Comparison of ENCODE assay signal across 9 cellular contexts in genomic region chr5:135977375-135977928, GRCh38. TPM values are rescaled to one million over a fixed set of nuclear protein-coding genes. Genes with fewer than 3 reads are reported as not detected.
DNase-seq lines count a peak whose midpoint lies in the region; ATAC-seq, FAIRE-seq and TF ChIP-seq lines count a peak whose summit lies in the region.
"Had no signal": no experiment of that assay in that cellular context is flagged by ENCODE, and none has a peak within 500 bp of the region (broad histone marks: within the 10 kb centered on the region; RNA-seq: fewer than 3 reads in every experiment).

No MANE protein-coding gene starts in this region.

- DNase-seq in GM12891 (ENCODE audit: insufficient read length, low spot score): peak; percentile 22
- peak; percentile 39 for DNase-seq in T-helper 9 cell
- peak; percentile 20 for DNase-seq in effector CD4-positive, alpha-beta T cell
- peak; percentile 71 for DNase-seq in mucosa of gallbladder (ENCODE audit: low spot score)
- no peak for DNase-seq in type B pancreatic cell (ENCODE audit: extremely low spot score, unreplicated experiment)
- no peak for DNase-seq in DMS 273 (lab: John Stamatoyannopoulos, UW; ENCODE audit: unreplicated experiment)
- no peak for DNase-seq in HuH-7.5 (ENCODE audit: low spot score)

- peak; percentile 80 for TF ChIP-seq CTCF in type B pancreatic cell (conservative IDR thresholded peaks at IDR 0.05)

- H3K4me1 Mint-ChIP-seq in type B pancreatic cell (ENCODE audit: unreplicated experiment): peaks cover 15% of the 10 kb centered on the region

- no peaks in the 10 kb centered on the region for H3K9me3 Mint-ChIP-seq in type B pancreatic cell

- peak; percentile 61 for ATAC-seq in HG03064 (IDR thresholded peaks at IDR 0.05; ENCODE audit: low read depth, unreplicated experiment)

- H3K4me3 Mint-ChIP-seq in type B pancreatic cell: no peak overlapping the region

- H3K36me3 Mint-ChIP-seq in type B pancreatic cell: no peaks in the 10 kb centered on the region

- no peak overlapping the region for H3K27ac Mint-ChIP-seq in type B pancreatic cell

- no peak for TF ChIP-seq POLR2A in GM12891 (IDR thresholded peaks at IDR 0.05; ENCODE audit: low read depth, low read length)

- FAIRE-seq in GM12891 (lab: Jason Lieb, UNC): peak; percentile 78

- peaks cover 53% of the 10 kb centered on the region for H3K27me3 Mint-ChIP-seq in type B pancreatic cell

TF ChIP-seq in GM12891, 5 proteins besides CTCF, POLR2A, EP300 and RAD21:
- TF ChIP-seq POLR2AphosphoS5 (IDR thresholded peaks at IDR 0.05; ENCODE audit: low read depth, low read length) (no peak), SPI1 (IDR thresholded peaks at IDR 0.05; ENCODE audit: low read depth, low read length) (no peak), POU2F2 (IDR thresholded peaks at IDR 0.05; ENCODE audit: low read depth, low read length) (no peak), TAF1 (IDR thresholded peaks at IDR 0.05; ENCODE audit: low read depth, low read length) (no peak), PAX5 (IDR thresholded peaks at IDR 0.05; ENCODE audit: insufficient read depth, low read length, severe bottlenecking) (no peak)

RNA-seq across cellular contexts. Expression of gene LECT2, which starts 22.7 kb away (rescaled TPM):
- not detected for polyA plus RNA-seq in GM12891 (2012; ENCODE audit: low read depth, missing spikeins)
- total RNA-seq in mucosa of gallbladder (not detected), type B pancreatic cell (ENCODE audit: low replicate concordance) (not detected in 2 replicates)
- total RNA-seq: T-helper 1 cell treated with Interleukin-12 subunit alpha and Interleukin-12 subunit beta and Interleukin-4 antibody, amounts not matched to agents 30 ng/mL and 1 ng/mL, for 36 hours had no signal

RNA-seq across cellular contexts. Expression of gene TGFBI, which starts 51.3 kb away (rescaled TPM):
- not detected for polyA plus RNA-seq in GM12891 (2012; ENCODE audit: low read depth, missing spikeins)
- total RNA-seq in mucosa of gallbladder: 235 TPM
- 71.4 and 302 TPM in 2 replicates for total RNA-seq in type B pancreatic cell (ENCODE audit: low replicate concordance)

Comparison
In these comparisons a context has a peak if more than half of its experiments do, and no peak if none do; other contexts are left out.
1. DNase-seq: peak in GM12891 (single experiment), T-helper 9 cell (single experiment), effector CD4-positive, alpha-beta T cell (single experiment) and mucosa of gallbladder (single experiment); none in type B pancreatic cell (single experiment), DMS 273 (single experiment) and HuH-7.5 (single experiment).